Comparison of ENCODE assay signal across 22 cellular contexts in genomic region chr1:87512431-87512830, GRCh38.
DNase-seq lines count a peak whose midpoint lies in the region; ATAC-seq and TF ChIP-seq lines count a peak whose summit lies in the region.
"Had no signal": no experiment of that assay in that cellular context is flagged by ENCODE, and none has a peak within 500 bp of the region (broad histone marks: within the 10 kb centered on the region; RNA-seq: fewer than 3 reads in every experiment).

No MANE protein-coding gene starts in this region.

- CTCF ChIA-PET in SK-N-SH (lab: Yijun Ruan, JAX), result no interaction called here
- CTCF ChIA-PET in CD4-positive, alpha-beta T cell (lab: Charles Lee), result no interaction called here

- H4K20me1 ChIP-seq in SK-N-SH (ENCODE audit: insufficient read depth), result no peaks in the 10 kb centered on the region
- H4K20me1 ChIP-seq: BLaER1 treated with 17β-estradiol and CSF1 and Interleukin-3, amounts not matched to agents 10 nM and 100 nM had no signal

- H3K36me3 ChIP-seq in SK-N-SH (replicated peaks in 1 of 2; ENCODE audit: control insufficient read depth in 1 of 2, insufficient read depth in 2 of 2, low read length in 1 of 2) (no peaks in the 10 kb centered on the region), neuronal stem cell (replicated peaks in 1 of 2; ENCODE audit: control insufficient read depth in 2 of 2, insufficient read depth in 2 of 2, low read length in 2 of 2) (no peaks in the 10 kb centered on the region)
- H3K36me3 ChIP-seq: BLaER1 treated with 17β-estradiol and CSF1 and Interleukin-3, amounts not matched to agents 10 nM and 100 nM; MG63; Peyer's patch had no signal

- no peak overlapping the region for H4K8ac ChIP-seq in neuronal stem cell (ENCODE audit: low read depth, low read length)

- H3K9ac ChIP-seq in SK-N-SH, result no peak overlapping the region
- no peak overlapping the region for H3K9ac ChIP-seq in neuronal stem cell (ENCODE audit: low read depth, low read length, poor library complexity)
- H3K9ac ChIP-seq: BLaER1 treated with 17β-estradiol and CSF1 and Interleukin-3, amounts not matched to agents 10 nM and 100 nM had no signal

- H3K9me3 ChIP-seq in SK-N-SH (no peaks in the 10 kb centered on the region), neuronal stem cell (replicated peaks in 1 of 2; ENCODE audit: control insufficient read depth in 2 of 2, insufficient read depth in 1 of 2, low read depth in 1 of 2, low read length in 2 of 2) (no peaks in the 10 kb centered on the region)
- no peaks in the 10 kb centered on the region for H3K9me3 ChIP-seq in CD4-positive, alpha-beta T cell (ENCODE audit: control insufficient read depth, low read length)
- H3K9me3 ChIP-seq: BLaER1 treated with 17β-estradiol and CSF1 and Interleukin-3, amounts not matched to agents 10 nM and 100 nM; MG63; Peyer's patch had no signal

- 55% methylated on average over 2 of the region's 2 CpGs for WGBS in SK-N-SH (ENCODE audit: low lambda C conversion rate)
- no CpG with 5 or more reads among the region's 2 CpGs for WGBS in neuronal stem cell (ENCODE audit: extremely low coverage in 2 of 2, insufficient read length in 2 of 2, insufficient replicate concordance in 1 of 2), 2 donors

- no peak overlapping the region for H3K23ac ChIP-seq in neuronal stem cell (ENCODE audit: low read depth, low read length, poor library complexity)

- DNase-seq in SK-N-SH (no peak), fibroblast of peridontal ligament (ENCODE audit: extremely low read depth) (peak; percentile 13), neuronal stem cell (ENCODE audit: low spot score) (no peak), RKO (ENCODE audit: low spot score) (no peak), GM20000 (ENCODE audit: low spot score) (no peak), Right ventricle myocardium inferior (ENCODE audit: missing footprints) (no peak)
- no peak for DNase-seq in CD4-positive, alpha-beta T cell
- DNase-seq: ACHN; Calu3; CD8-positive, alpha-beta memory T cell; MG63; NCI-H1048; NCI-H1417 treated with DMSO at 0.1 percent for 48 hours; NCI-H187; NCI-H446; NCI-H526; Peyer's patch; Right ventricle myocardium superior had no signal

- no peak overlapping the region for H3K4me2 ChIP-seq in SK-N-SH
- H3K4me2 ChIP-seq in neuronal stem cell (ENCODE audit: insufficient read depth, low read length, poor library complexity, severe bottlenecking), result no peak overlapping the region
- H3K4me2 ChIP-seq: BLaER1 treated with 17β-estradiol and CSF1 and Interleukin-3, amounts not matched to agents 10 nM and 100 nM had no signal

- H2BK15ac ChIP-seq in neuronal stem cell (ENCODE audit: low read length), result no peak overlapping the region

- peaks cover 4% of the 10 kb centered on the region for H3K27me3 Mint-ChIP-seq in CD4-positive, alpha-beta T cell

- no peak for TF ChIP-seq CTCF in SK-N-SH (IDR thresholded peaks at IDR 0.05)
- TF ChIP-seq CTCF in CD4-positive, alpha-beta T cell (IDR thresholded peaks at IDR 0.05), result no peak
- TF ChIP-seq CTCF in GM20000 (IDR thresholded peaks at IDR 0.05; ENCODE audit: extremely low read depth, missing control alignments), result no peak

- POLR2A ChIA-PET in SK-N-SH (lab: Yijun Ruan, JAX), result no interaction called here
- POLR2A ChIA-PET in CD4-positive, alpha-beta T cell (lab: Charles Lee), result no interaction called here

- no peaks in the 10 kb centered on the region for H3K36me3 Mint-ChIP-seq in CD4-positive, alpha-beta T cell (ENCODE audit: low read depth)
- H3K36me3 Mint-ChIP-seq: CD8-positive, alpha-beta memory T cell had no signal

- no peaks in the 10 kb centered on the region for H3K9me3 Mint-ChIP-seq in CD4-positive, alpha-beta T cell
- H3K9me3 Mint-ChIP-seq: CD8-positive, alpha-beta memory T cell had no signal

- H3K27ac Mint-ChIP-seq in CD4-positive, alpha-beta T cell, result no peak overlapping the region
- H3K27ac Mint-ChIP-seq: CD8-positive, alpha-beta memory T cell had no signal

- no peak overlapping the region for H2BK120ac ChIP-seq in neuronal stem cell (ENCODE audit: low read depth, low read length)

- no peak for ATAC-seq in SK-N-SH treated with all-trans-retinoic acid at 6 μM for 48 hours
- no peak for ATAC-seq in CD4-positive, alpha-beta T cell (ENCODE audit: poor library complexity)
- no peak for ATAC-seq in Right ventricle myocardium inferior
- ATAC-seq: K562 had no signal

- no peak overlapping the region for H3K18ac ChIP-seq in neuronal stem cell (ENCODE audit: low read length)

- H3K4me3 ChIP-seq in SK-N-SH (ENCODE audit: low read depth in 2 of 2, low read length in 1 of 2) (no peak overlapping the region), neuronal stem cell (ENCODE audit: low read length in 2 of 2) (no peak overlapping the region)
- H3K4me3 ChIP-seq: BLaER1 treated with 17β-estradiol and CSF1 and Interleukin-3, amounts not matched to agents 10 nM and 100 nM; K562; MG63; Peyer's patch had no signal

- no peaks in the 10 kb centered on the region for H3K9me2 ChIP-seq in SK-N-SH

- H3K27ac ChIP-seq in SK-N-SH (ENCODE audit: low read depth in 2 of 2, low read length in 1 of 2), result peak overlapping the region in 1 of 2 experiments; percentile 43; a peak in 2 of 4 replicates
- no peak overlapping the region for H3K27ac ChIP-seq in neuronal stem cell (replicated peaks; ENCODE audit: low read length)
- no peak overlapping the region for H3K27ac ChIP-seq in CD4-positive, alpha-beta T cell (ENCODE audit: low read depth, low read length)
- H3K27ac ChIP-seq: 22Rv1; BLaER1 treated with 17β-estradiol and CSF1 and Interleukin-3, amounts not matched to agents 10 nM and 100 nM; Peyer's patch had no signal

- intact Hi-C loops in CD4-positive, alpha-beta T cell (cut with DNase I, micrococcal nuclease), result no loop called here
- intact Hi-C loops in Right ventricle myocardium inferior (cut with DNase I), result no loop called here

- no peaks in the 10 kb centered on the region for H3K79me2 ChIP-seq in SK-N-SH (ENCODE audit: insufficient read depth)

- H2AFZ ChIP-seq in SK-N-SH (ENCODE audit: low read depth) (peak overlapping the region; percentile 60; the same call in 1 of the 2 replicates), neuronal stem cell (ENCODE audit: low read length) (peak overlapping the region; percentile 84)

- H3K4me1 Mint-ChIP-seq in CD4-positive, alpha-beta T cell (ENCODE audit: low read depth), result no peaks in the 10 kb centered on the region
- H3K4me1 Mint-ChIP-seq: CD8-positive, alpha-beta memory T cell had no signal

- peaks cover 4% of the 10 kb centered on the region for H3F3A ChIP-seq in SK-N-SH (replicated peaks; ENCODE audit: insufficient read depth)

- TF ChIP-seq EP300 in SK-N-SH (IDR thresholded peaks at IDR 0.05; ENCODE audit: borderline replicate concordance in 1 of 2, low read depth in 1 of 2, low read length in 1 of 2), result no peak

- no peak for TF ChIP-seq RAD21 in SK-N-SH (IDR thresholded peaks at IDR 0.05; ENCODE audit: low read length)

- H3K27me3 ChIP-seq in SK-N-SH (ENCODE audit: insufficient read depth), result no peaks in the 10 kb centered on the region
- H3K27me3 ChIP-seq in neuronal stem cell (ENCODE audit: control insufficient read depth in 3 of 3, insufficient read depth in 3 of 3, low read depth in 1 of 3, low read length in 3 of 3), result no peaks in the 10 kb centered on the region
- H3K27me3 ChIP-seq in CD4-positive, alpha-beta T cell (ENCODE audit: control insufficient read depth, insufficient read depth, low read length), result no peaks in the 10 kb centered on the region
- H3K27me3 ChIP-seq: BLaER1 treated with 17β-estradiol and CSF1 and Interleukin-3, amounts not matched to agents 10 nM and 100 nM; MG63; Peyer's patch had no signal

- H3K4ac ChIP-seq in neuronal stem cell (ENCODE audit: low read length), result no peak overlapping the region

- no peak overlapping the region for H2BK12ac ChIP-seq in neuronal stem cell (ENCODE audit: low read length)

- no peak overlapping the region for H4K91ac ChIP-seq in neuronal stem cell (ENCODE audit: low read depth, low read length, poor library complexity)

- no peaks in the 10 kb centered on the region for H3K79me1 ChIP-seq in neuronal stem cell (ENCODE audit: low read depth, low read length)

- no peak overlapping the region for H3K4me3 Mint-ChIP-seq in CD4-positive, alpha-beta T cell
- H3K4me3 Mint-ChIP-seq: CD8-positive, alpha-beta memory T cell had no signal

- H2BK5ac ChIP-seq in neuronal stem cell (ENCODE audit: low read length), result no peak overlapping the region

- H2AK5ac ChIP-seq in neuronal stem cell (ENCODE audit: low read depth, low read length), result no peak overlapping the region

- peaks cover 0 to 4% of the 10 kb centered on the region in 2 experiments; a peak in 1 of 4 replicates for H3K4me1 ChIP-seq in SK-N-SH (ENCODE audit: control insufficient read depth in 1 of 2, insufficient read depth in 2 of 2, low read depth in 1 of 2, low read length in 1 of 2)
- H3K4me1 ChIP-seq in neuronal stem cell (ENCODE audit: control insufficient read depth in 2 of 2, insufficient read depth in 1 of 2, low read depth in 1 of 2, low read length in 2 of 2), result peaks cover 3 to 4% of the 10 kb centered on the region in 2 donors
- H3K4me1 ChIP-seq: BLaER1 treated with 17β-estradiol and CSF1 and Interleukin-3, amounts not matched to agents 10 nM and 100 nM; Peyer's patch had no signal

- no peak overlapping the region for H3K14ac ChIP-seq in neuronal stem cell (ENCODE audit: low read length)

TF ChIP-seq in SK-N-SH, 30 proteins besides CTCF, POLR2A, EP300 and RAD21 (continues in another document):
- TF ChIP-seq MXI1 (IDR thresholded peaks at IDR 0.05; ENCODE audit: low read depth, low read length) (no peak), SIN3A (IDR thresholded peaks at IDR 0.05; ENCODE audit: borderline replicate concordance, low read depth, low read length) (no peak), RXRA (IDR thresholded peaks at IDR 0.05; ENCODE audit: borderline replicate concordance, low read depth) (no peak), RCOR1 (IDR thresholded peaks at IDR 0.05; ENCODE audit: low read length) (no peak)

TF ChIP-seq in SK-N-SH treated with all-trans-retinoic acid at 6 μM for 48 hours, 23 proteins besides CTCF, POLR2A, EP300 and RAD21 (continues in another document):
- TF ChIP-seq BACH2 (CRISPR knock-in tag; IDR thresholded peaks at IDR 0.05; ENCODE audit: borderline replicate concordance), result no peak
- no peak for TF ChIP-seq GLIS3 (CRISPR knock-in tag; IDR thresholded peaks at IDR 0.05)
- TF ChIP-seq CSDC2 (CRISPR knock-in tag; IDR thresholded peaks at IDR 0.05), result no peak
- TF ChIP-seq PPARA (CRISPR knock-in tag; IDR thresholded peaks at IDR 0.05; ENCODE audit: borderline replicate concordance), result no peak
- no peak for TF ChIP-seq CREB5 (CRISPR knock-in tag; IDR thresholded peaks at IDR 0.05; ENCODE audit: low read depth)
